ENCODE assay signal across 1 cellular context in the genomic region with DNA sequence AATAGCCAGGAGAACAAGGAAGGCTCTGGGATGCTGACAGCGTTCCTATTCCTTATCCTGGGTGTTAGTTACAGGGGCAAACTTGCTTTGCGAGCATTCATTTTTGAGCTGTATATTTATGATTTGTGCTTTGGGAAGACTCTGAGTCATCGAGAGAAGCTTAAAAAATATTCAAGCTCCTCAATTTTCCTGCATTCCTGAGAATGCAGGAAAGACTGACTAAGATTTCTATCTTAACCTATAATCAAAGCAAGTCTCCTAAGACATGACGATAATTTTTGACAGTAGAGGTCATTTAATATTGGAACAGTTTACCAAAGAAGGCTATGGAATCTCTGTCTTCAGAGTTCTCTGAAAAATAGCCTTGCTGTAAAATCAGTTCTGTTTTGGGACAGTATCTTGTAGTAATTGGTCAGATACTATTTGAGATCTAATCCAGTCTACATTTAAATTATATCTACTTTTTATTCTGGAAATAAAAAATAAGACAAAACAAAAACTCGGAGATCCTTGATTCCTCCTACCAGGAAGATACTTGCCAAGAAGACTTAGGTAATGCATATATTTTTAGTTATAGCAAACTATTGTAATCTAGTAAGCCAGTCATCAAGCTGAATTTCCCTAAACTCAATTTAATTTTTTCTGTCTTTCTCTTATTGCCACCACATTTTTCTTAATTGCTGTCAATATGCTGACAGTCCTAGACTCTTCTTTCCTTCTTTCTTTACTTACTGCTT.
TF ChIP-seq lines count a peak whose summit lies in the region.

No MANE protein-coding gene starts in this region.

TF ChIP-seq in H1, 55 proteins besides CTCF, POLR2A, EP300 and RAD21:
- TF ChIP-seq HDAC6 (IDR thresholded peaks at IDR 0.05; ENCODE audit: low read depth, low read length) (no peak), POU5F1 (IDR thresholded peaks at IDR 0.05; ENCODE audit: low read depth, low read length) (no peak)
